Comparison of ENCODE assay signal across 22 cellular contexts in genomic region chr5:159639590-159639989, GRCh38.
"Had no signal": no experiment of that assay in that cellular context is flagged by ENCODE, and none has a peak within 500 bp of the region (broad histone marks: within the 10 kb centered on the region; RNA-seq: fewer than 3 reads in every experiment).

No MANE protein-coding gene starts in this region.

- H3K27me3 Mint-ChIP-seq: memory B cell had no signal

- H3K4me1 Mint-ChIP-seq: memory B cell, naive B cell had no signal

- H3K27ac ChIP-seq: colonic mucosa, dorsolateral prefrontal cortex, esophagus squamous epithelium, gastrocnemius medialis, heart right ventricle, left lung had no signal

- H3K36me3 ChIP-seq: colonic mucosa, esophagus squamous epithelium, gastrocnemius medialis, heart right ventricle, left lung had no signal

- H3K27me3 ChIP-seq: colonic mucosa, dorsolateral prefrontal cortex, gastrocnemius medialis, heart right ventricle, left lung had no signal

- H3K4me3 Mint-ChIP-seq: memory B cell, naive B cell had no signal

- ATAC-seq: gastrocnemius medialis, heart right ventricle, left cardiac atrium, left lung, left ventricle myocardium superior had no signal

- H3K27ac Mint-ChIP-seq: memory B cell had no signal

- H3K9me3 ChIP-seq: colonic mucosa, esophagus squamous epithelium, gastrocnemius medialis, left lung had no signal

- H3K36me3 Mint-ChIP-seq: memory B cell, naive B cell had no signal

- H3K4me1 ChIP-seq: colonic mucosa, esophagus squamous epithelium, gastrocnemius medialis, left lung had no signal

- H3K4me3 ChIP-seq: colonic mucosa, dorsolateral prefrontal cortex, esophagus squamous epithelium, gastrocnemius medialis, heart right ventricle, left lung, lung had no signal

- DNase-seq: colonic mucosa; dermis blood vessel endothelial cell; dorsolateral prefrontal cortex; effector CD4-positive, alpha-beta T cell; effector memory CD4-positive, alpha-beta T cell; esophagus squamous epithelium; foreskin fibroblast; foreskin melanocyte; gastrocnemius medialis; glutamatergic neuron; head of caudate nucleus; heart right ventricle; hippocampal formation; left cardiac atrium; left lung; left ventricle myocardium superior; mammary epithelial cell; mesendoderm; midbrain; naive B cell had no signal
